1 cellular context compared by ENCODE assay signal in the genomic region with DNA sequence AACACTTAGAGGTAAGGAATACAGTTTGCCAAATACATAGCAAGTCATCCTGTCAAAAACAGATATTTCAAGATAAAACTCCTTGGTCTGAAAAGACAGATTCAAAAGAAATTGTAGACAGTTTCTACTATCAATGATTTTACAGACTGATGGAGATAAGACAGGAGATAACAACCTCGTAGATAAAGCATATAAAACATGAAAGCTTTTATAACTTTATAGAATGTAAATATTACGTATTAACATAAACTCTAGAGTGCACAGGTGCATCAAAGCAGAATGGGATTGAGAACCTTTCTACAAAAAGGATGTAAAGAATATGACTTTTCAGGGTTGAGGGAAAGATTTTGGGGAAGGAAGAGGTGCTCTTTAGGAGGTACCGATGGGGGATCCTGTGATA.
TF ChIP-seq lines count a peak whose summit lies in the region.

No MANE protein-coding gene starts in this region.

TF ChIP-seq in WTC11, 78 proteins besides CTCF, POLR2A, EP300 and RAD21 (continued from another document):
- TF ChIP-seq ZNF317 (CRISPR knock-in tag; IDR thresholded peaks at IDR 0.05; ENCODE audit: borderline replicate concordance, low read depth) (no peak), ZNF416 (CRISPR knock-in tag; IDR thresholded peaks at IDR 0.05) (no peak), NFATC4 (CRISPR knock-in tag; IDR thresholded peaks at IDR 0.05) (no peak), RORB (CRISPR knock-in tag; IDR thresholded peaks at IDR 0.05) (no peak), ZNF263 (CRISPR knock-in tag; IDR thresholded peaks at IDR 0.05; ENCODE audit: low read depth) (no peak), PRRX2 (CRISPR knock-in tag; IDR thresholded peaks at IDR 0.05) (no peak)
- TF ChIP-seq, protein P1, sequence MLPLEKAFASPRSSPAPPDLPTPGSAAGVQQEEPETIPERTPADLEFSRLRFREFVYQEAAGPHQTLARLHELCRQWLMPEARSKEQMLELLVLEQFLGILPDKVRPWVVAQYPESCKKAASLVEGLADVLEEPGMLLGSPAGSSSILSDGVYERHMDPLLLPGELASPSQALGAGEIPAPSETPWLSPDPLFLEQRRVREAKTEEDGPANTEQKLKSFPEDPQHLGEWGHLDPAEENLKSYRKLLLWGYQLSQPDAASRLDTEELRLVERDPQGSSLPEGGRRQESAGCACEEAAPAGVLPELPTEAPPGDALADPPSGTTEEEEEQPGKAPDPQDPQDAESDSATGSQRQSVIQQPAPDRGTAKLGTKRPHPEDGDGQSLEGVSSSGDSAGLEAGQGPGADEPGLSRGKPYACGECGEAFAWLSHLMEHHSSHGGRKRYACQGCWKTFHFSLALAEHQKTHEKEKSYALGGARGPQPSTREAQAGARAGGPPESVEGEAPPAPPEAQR (CRISPR knock-in tag; IDR thresholded peaks at IDR 0.05) = no peak
- TF ChIP-seq, protein P2, sequence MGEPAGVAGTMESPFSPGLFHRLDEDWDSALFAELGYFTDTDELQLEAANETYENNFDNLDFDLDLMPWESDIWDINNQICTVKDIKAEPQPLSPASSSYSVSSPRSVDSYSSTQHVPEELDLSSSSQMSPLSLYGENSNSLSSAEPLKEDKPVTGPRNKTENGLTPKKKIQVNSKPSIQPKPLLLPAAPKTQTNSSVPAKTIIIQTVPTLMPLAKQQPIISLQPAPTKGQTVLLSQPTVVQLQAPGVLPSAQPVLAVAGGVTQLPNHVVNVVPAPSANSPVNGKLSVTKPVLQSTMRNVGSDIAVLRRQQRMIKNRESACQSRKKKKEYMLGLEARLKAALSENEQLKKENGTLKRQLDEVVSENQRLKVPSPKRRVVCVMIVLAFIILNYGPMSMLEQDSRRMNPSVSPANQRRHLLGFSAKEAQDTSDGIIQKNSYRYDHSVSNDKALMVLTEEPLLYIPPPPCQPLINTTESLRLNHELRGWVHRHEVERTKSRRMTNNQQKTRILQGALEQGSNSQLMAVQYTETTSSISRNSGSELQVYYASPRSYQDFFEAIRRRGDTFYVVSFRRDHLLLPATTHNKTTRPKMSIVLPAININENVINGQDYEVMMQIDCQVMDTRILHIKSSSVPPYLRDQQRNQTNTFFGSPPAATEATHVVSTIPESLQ (CRISPR knock-in tag; IDR thresholded peaks at IDR 0.05) = no peak
